7 cellular contexts compared by ENCODE assay signal in genomic region chrX:153974003-153974725, GRCh38. TPM values are rescaled to one million over a fixed set of nuclear protein-coding genes. Genes with fewer than 3 reads are reported as not detected.
A peak's percentile ranks its signal among the peaks of the same experiment; 100 is the strongest.
DNase-seq lines count a peak whose midpoint lies in the region; ATAC-seq and TF ChIP-seq lines count a peak whose summit lies in the region.

No MANE protein-coding gene starts in this region.

- H3K27ac Mint-ChIP-seq in T-cell = peak overlapping the region; percentile 88 to 89
- H3K27ac Mint-ChIP-seq in glutamatergic neuron (ENCODE audit: unreplicated experiment) = peak overlapping the region; percentile 99
- peak overlapping the region; percentile 93 for H3K27ac Mint-ChIP-seq in stimulated activated effector memory CD8-positive, alpha-beta T cell treated with anti-CD3 and anti-CD28 coated beads, Interleukin-12 subunit alpha, Interleukin-12 subunit beta, amount 100 ng/mL, for 72 hours

- H3K27ac ChIP-seq in HL-60 (replicated peaks) = peak overlapping the region; percentile 97

- H3K4me3 Mint-ChIP-seq in T-cell = peak overlapping the region; percentile 83 to 88 (median 86)
- H3K4me3 Mint-ChIP-seq in glutamatergic neuron (ENCODE audit: unreplicated experiment) = peak overlapping the region; percentile 52
- H3K4me3 Mint-ChIP-seq in stimulated activated effector memory CD8-positive, alpha-beta T cell treated with anti-CD3 and anti-CD28 coated beads, Interleukin-12 subunit alpha, Interleukin-12 subunit beta, amount 100 ng/mL, for 72 hours = peak overlapping the region; percentile 97

- DNase-seq in HL-60 (ENCODE audit: low read depth in 1 of 2, low spot score in 1 of 2) (peak in 1 of 2 experiments; percentile 54), T-cell (no peak), glutamatergic neuron (no peak), SW480 (ENCODE audit: low spot score) (no peak)
- DNase-seq in stimulated activated effector memory CD8-positive, alpha-beta T cell treated with anti-CD3 and anti-CD28 coated beads, Interleukin-12 subunit alpha, Interleukin-12 subunit beta, amount 100 ng/mL, for 72 hours (ENCODE audit: low spot score in 2 of 2) = peak in 1 of 2 donors; percentile 52
- no peak for DNase-seq in activated effector memory CD4-positive, alpha-beta T cell treated with Interleukin-2 at 50 U/mL for 16 hours

- TF ChIP-seq CTCF in HL-60 (IDR thresholded peaks at IDR 0.05; ENCODE audit: insufficient read depth, low read length) (no peak), glutamatergic neuron (IDR thresholded peaks at IDR 0.05; ENCODE audit: partially characterized antibody, unreplicated experiment) (no peak)

- CTCF ChIA-PET in T-cell (lab: Charles Lee) = interaction anchor here in 1 of 2 donors (0.6 kb wide), 1 partner anchor 25 kb away, joined by 3 read pairs; no protein-coding TSS in a partner anchor

- no peak for ATAC-seq in T-cell (replicated peaks in 1 of 4)
- no peak for ATAC-seq in stimulated activated effector memory CD8-positive, alpha-beta T cell treated with anti-CD3 and anti-CD28 coated beads, Interleukin-12 subunit alpha, Interleukin-12 subunit beta, amount 100 ng/mL, for 72 hours
- ATAC-seq in HG03460 (IDR thresholded peaks at IDR 0.05; ENCODE audit: unreplicated experiment) = no peak

- no peaks in the 10 kb centered on the region for H3K27me3 ChIP-seq in HL-60 (ENCODE audit: insufficient read depth, poor library complexity, severe bottlenecking)

- H3K4me3 ChIP-seq in HL-60 (replicated peaks; ENCODE audit: insufficient read depth, low read length) = no peak overlapping the region; the same call in 1 of the 2 replicates

- no peaks in the 10 kb centered on the region for H3K9me3 Mint-ChIP-seq in T-cell
- H3K9me3 Mint-ChIP-seq in glutamatergic neuron (ENCODE audit: unreplicated experiment) = peaks cover 7% of the 10 kb centered on the region
- H3K9me3 Mint-ChIP-seq in stimulated activated effector memory CD8-positive, alpha-beta T cell treated with anti-CD3 and anti-CD28 coated beads, Interleukin-12 subunit alpha, Interleukin-12 subunit beta, amount 100 ng/mL, for 72 hours = no peaks in the 10 kb centered on the region

- no peaks in the 10 kb centered on the region for H3K36me3 Mint-ChIP-seq in T-cell
- no peaks in the 10 kb centered on the region for H3K36me3 Mint-ChIP-seq in glutamatergic neuron (ENCODE audit: unreplicated experiment)
- peaks cover 37% of the 10 kb centered on the region for H3K36me3 Mint-ChIP-seq in stimulated activated effector memory CD8-positive, alpha-beta T cell treated with anti-CD3 and anti-CD28 coated beads, Interleukin-12 subunit alpha, Interleukin-12 subunit beta, amount 100 ng/mL, for 72 hours

- no peaks in the 10 kb centered on the region for H3K27me3 Mint-ChIP-seq in T-cell
- H3K27me3 Mint-ChIP-seq in glutamatergic neuron (ENCODE audit: unreplicated experiment) = peaks cover 7% of the 10 kb centered on the region

- POLR2A ChIA-PET in T-cell (lab: Charles Lee) = no interaction called here

- H3K4me1 Mint-ChIP-seq in T-cell (peaks cover 25 to 30% (median 28%) of the 10 kb centered on the region in 3 donors), glutamatergic neuron (ENCODE audit: low read depth, unreplicated experiment) (peaks cover 1% of the 10 kb centered on the region)
- peaks cover 15% of the 10 kb centered on the region for H3K4me1 Mint-ChIP-seq in stimulated activated effector memory CD8-positive, alpha-beta T cell treated with anti-CD3 and anti-CD28 coated beads, Interleukin-12 subunit alpha, Interleukin-12 subunit beta, amount 100 ng/mL, for 72 hours

RNA-seq across cellular contexts. Expression of gene TMEM187, which starts 1.6 kb away (rescaled TPM):
- total RNA-seq in T-cell = 10 to 100 TPM in 3 of 5 donors, 1 to 10 TPM in 2; 4.0 to 16.9 (median 14.1) TPM
- total RNA-seq in glutamatergic neuron (ENCODE audit: unreplicated experiment) = 6.7 TPM

RNA-seq across cellular contexts. Expression of gene HCFC1, which starts 2.5 kb away (rescaled TPM):
- total RNA-seq in T-cell (10 to 100 TPM; 67.1 to 73.4 (median 69.2) TPM), glutamatergic neuron (ENCODE audit: unreplicated experiment) (84.0 TPM)

RNA-seq across cellular contexts. Expression of gene RENBP, which starts 29.7 kb away (rescaled TPM):
- 10 to 100 TPM; 10.2 to 23.5 (median 19.5) TPM for total RNA-seq in T-cell
- total RNA-seq in glutamatergic neuron (ENCODE audit: unreplicated experiment) = 16.1 TPM

RNA-seq across cellular contexts. Expression of gene NAA10, which starts 39.3 kb away (rescaled TPM):
- total RNA-seq in T-cell = 10 to 100 TPM; 53.3 to 98.2 (median 80.0) TPM
- 129 TPM for total RNA-seq in glutamatergic neuron (ENCODE audit: unreplicated experiment)

RNA-seq across cellular contexts. Expression of gene IRAK1, which starts 45.5 kb away (rescaled TPM):
- total RNA-seq in T-cell = 100 to 1,000 TPM in 1 of 5 donors, 10 to 100 TPM in 4; 66.5 to 102 (median 85.0) TPM
- 60.3 TPM for total RNA-seq in glutamatergic neuron (ENCODE audit: unreplicated experiment)
